ENCODE assay signal across 1 cellular context in the genomic region with DNA sequence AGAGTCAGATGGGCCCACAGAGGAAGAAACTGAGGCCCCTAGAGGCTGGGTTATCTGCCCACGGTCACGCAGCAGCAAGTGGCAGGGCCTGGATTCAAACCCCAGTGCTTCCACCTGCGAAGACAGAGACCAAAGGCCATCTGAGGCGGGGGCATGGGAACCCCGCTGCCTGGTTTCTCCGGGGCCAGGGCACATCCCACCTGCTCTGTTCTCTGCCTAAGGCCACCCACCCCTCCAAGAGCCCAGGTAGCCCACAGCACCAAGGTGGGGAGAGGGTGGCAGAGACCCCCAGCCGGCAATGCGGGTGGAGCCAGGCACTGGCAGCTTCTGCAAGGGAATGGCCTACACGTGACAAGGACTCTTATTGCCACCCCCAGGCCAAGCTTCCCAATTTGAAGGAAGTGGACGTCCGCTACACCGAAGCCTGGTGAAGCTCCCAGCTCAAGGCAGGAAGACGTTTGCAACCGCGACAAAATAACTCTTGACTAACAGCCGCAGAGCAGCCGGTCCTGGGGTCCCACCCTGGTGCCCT.
TF ChIP-seq lines count a peak whose summit lies in the region.

No MANE protein-coding gene starts in this region.

TF ChIP-seq in HepG2, 621 proteins besides CTCF, POLR2A, EP300 and RAD21 (continued from another document):
- TF ChIP-seq DZIP1 (CRISPR knock-in tag; IDR thresholded peaks at IDR 0.05), result no peak
